Comparison of ENCODE assay signal across 28 cellular contexts in the genomic region with DNA sequence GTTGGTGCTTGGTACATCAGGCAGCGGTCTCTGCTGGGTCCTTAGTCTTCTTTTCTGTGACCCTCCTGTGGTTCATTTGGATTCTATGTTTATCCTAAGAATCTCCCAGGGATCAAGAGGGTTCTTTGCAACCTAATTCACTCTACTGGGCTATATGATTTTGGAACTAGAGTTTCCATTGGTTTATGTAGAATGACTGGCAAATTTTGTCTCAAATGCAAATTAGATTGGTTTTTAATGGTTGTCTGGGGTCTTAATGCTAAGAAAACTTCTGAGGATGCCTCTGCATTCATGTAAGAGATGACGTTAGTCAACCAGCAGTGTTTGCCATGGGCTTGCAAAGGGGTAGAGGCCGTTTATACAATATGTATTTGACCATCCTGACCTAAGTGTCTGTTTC.
"Had no signal": no experiment of that assay in that cellular context is flagged by ENCODE, and none has a peak within 500 bp of the region (broad histone marks: within the 10 kb centered on the region; RNA-seq: fewer than 3 reads in every experiment).

No MANE protein-coding gene starts in this region.

- DNase-seq: colonic mucosa; cortex of kidney; dermis blood vessel endothelial cell; dorsolateral prefrontal cortex; effector CD4-positive, alpha-beta T cell; effector CD8-positive, alpha-beta T cell; effector memory CD4-positive, alpha-beta T cell; effector memory CD8-positive, alpha-beta T cell; endodermal cell; erythroblast; esophagus squamous epithelium; foreskin fibroblast; foreskin keratinocyte; foreskin melanocyte; gastrocnemius medialis; glutamatergic neuron; head of caudate nucleus; heart left ventricle; heart right ventricle had no signal

- H3K9me3 ChIP-seq: colonic mucosa, esophagus muscularis mucosa, esophagus squamous epithelium, gastrocnemius medialis, heart right ventricle had no signal

- H3K27me3 ChIP-seq: colonic mucosa, foreskin keratinocyte, gastrocnemius medialis had no signal

- H3K27ac ChIP-seq: colonic mucosa, coronary artery, dorsolateral prefrontal cortex, epithelial cell of prostate, esophagus muscularis mucosa, esophagus squamous epithelium, foreskin keratinocyte, gastrocnemius medialis, gastroesophageal sphincter, heart left ventricle, heart right ventricle had no signal

- FAIRE-seq: colon, endometrium, endothelial cell of umbilical vein, frontal cortex had no signal

- H3K4me1 ChIP-seq: colonic mucosa, esophagus muscularis mucosa, esophagus squamous epithelium, foreskin keratinocyte, gastrocnemius medialis, gastroesophageal sphincter, heart left ventricle, heart right ventricle had no signal

- ATAC-seq: effector memory CD8-positive, alpha-beta T cell; esophagus mucosa; foreskin keratinocyte; gastrocnemius medialis; gastroesophageal sphincter; heart left ventricle; heart right ventricle had no signal

- H3K4me3 ChIP-seq: colonic mucosa, coronary artery, dorsolateral prefrontal cortex, esophagus muscularis mucosa, esophagus squamous epithelium, gastrocnemius medialis, gastroesophageal sphincter, heart left ventricle, heart right ventricle had no signal

- H3K36me3 ChIP-seq: colonic mucosa, esophagus muscularis mucosa, esophagus squamous epithelium, gastrocnemius medialis, gastroesophageal sphincter, heart left ventricle, heart right ventricle had no signal
